8 cellular contexts compared by ENCODE assay signal in the genomic region with DNA sequence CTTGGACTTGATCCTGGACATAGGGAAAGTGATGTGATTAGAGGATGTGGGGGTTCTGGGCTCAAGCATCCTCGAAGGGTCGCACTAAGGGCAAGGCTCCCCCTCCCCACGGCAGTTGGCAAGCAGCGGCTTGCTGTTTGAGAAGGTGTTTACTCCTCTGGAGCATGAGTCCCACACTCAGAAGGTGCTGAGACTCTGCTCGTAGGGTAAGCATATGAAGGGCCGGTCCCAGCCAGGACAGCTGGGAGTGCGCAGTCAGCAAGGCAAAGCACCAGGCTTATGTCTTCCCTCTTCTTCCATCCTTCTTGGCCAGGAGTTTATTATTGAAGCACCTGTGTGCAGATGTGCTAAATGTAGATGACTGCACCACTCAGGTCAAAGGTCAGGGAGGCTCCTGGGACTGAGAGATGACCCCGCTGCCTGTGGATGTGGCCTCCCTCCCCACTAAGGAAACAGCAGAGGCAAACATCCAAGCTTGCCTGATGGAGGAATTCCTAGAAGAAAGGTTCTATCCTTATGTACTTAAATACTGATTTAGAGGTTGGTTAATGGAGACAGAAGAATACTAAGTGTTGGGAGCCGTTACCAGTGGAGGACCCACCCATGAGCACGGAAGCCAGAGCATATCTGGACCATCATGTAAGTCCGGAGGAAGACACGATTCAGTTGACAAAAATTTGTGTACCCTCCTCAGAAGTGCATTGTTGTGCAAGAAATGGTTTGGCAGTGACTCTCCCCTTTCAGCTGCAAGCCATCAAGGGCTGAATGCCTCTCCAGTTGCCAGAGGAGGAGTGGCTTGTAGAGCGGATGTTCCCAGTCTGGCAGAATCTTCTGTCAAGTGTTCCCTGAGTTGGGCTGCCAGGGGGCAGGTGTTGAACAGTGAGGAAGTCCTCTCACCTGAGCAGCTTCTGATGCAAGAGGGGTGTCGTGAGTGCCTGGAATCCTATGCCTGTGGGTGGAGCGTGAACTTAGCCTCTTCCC. TPM values are rescaled to one million over a fixed set of nuclear protein-coding genes. Genes with fewer than 3 reads are reported as not detected.
DNase-seq lines count a peak whose midpoint lies in the region; ATAC-seq and TF ChIP-seq lines count a peak whose summit lies in the region.

No MANE protein-coding gene starts in this region.

- peaks cover 26% of the 10 kb centered on the region for H3K4me1 Mint-ChIP-seq in activated T-cell treated with anti-CD3 and anti-CD28 coated beads, Interleukin-2, amount 50 U/mL, for 72 hours (ENCODE audit: low read depth)

- no peaks in the 10 kb centered on the region for H3K27me3 Mint-ChIP-seq in activated T-cell treated with anti-CD3 and anti-CD28 coated beads, Interleukin-2, amount 50 U/mL, for 72 hours (ENCODE audit: low read depth)

- no peaks in the 10 kb centered on the region for H3K36me3 ChIP-seq in adrenal gland (replicated peaks in 1 of 2)
- no peaks in the 10 kb centered on the region for H3K36me3 ChIP-seq in stomach

- TF ChIP-seq CTCF in adrenal gland (IDR thresholded peaks at IDR 0.05) (peak in 2 of 6 experiments; percentile 7 to 19), stomach (IDR thresholded peaks at IDR 0.05) (no peak)

- intact Hi-C loops in adrenal gland (cut with DNase I): no loop called here
- intact Hi-C loops in stomach (cut with DNase I; ENCODE audit: low total_unique reads): no loop called here

- H3K36me3 Mint-ChIP-seq in activated T-cell treated with anti-CD3 and anti-CD28 coated beads, Interleukin-2, amount 50 U/mL, for 72 hours (ENCODE audit: insufficient read depth in 2 of 2): no peaks in the 10 kb centered on the region

- DNase-seq in HT1080 (ENCODE audit: low read depth) (peak; percentile 68), adrenal gland (peak; percentile 59 to 90 (median 83)), iPS-NIHi7 (ENCODE audit: extremely low spot score) (peak; percentile 52), stomach (peak; percentile 38)
- DNase-seq in activated CD4-positive, alpha-beta T cell treated with anti-CD3 and anti-CD28 coated beads for 48 hours: no peak
- no peak for DNase-seq in activated naive CD4-positive, alpha-beta T cell treated with Interleukin-2 at 50 U/mL for 16 hours
- DNase-seq in activated T-cell treated with anti-CD3 and anti-CD28 coated beads, Interleukin-2, amount 50 U/mL, for 72 hours: no peak

- H3K9me3 ChIP-seq in adrenal gland (replicated peaks in 1 of 3) (no peaks in the 10 kb centered on the region), stomach (no peaks in the 10 kb centered on the region)

- no peak for TF ChIP-seq POLR2A in adrenal gland (IDR thresholded peaks at IDR 0.05)
- no peak for TF ChIP-seq POLR2A in stomach (IDR thresholded peaks at IDR 0.05)

- WGBS in adrenal gland, 4 donors: 58 to 63% (median 60%) methylated on average over 14 to 15 of the region's 15 CpGs
- 61 to 82% (median 73%) methylated on average over 15 of the region's 15 CpGs for WGBS in stomach, 5 donors

- no peak for ATAC-seq in GM19328 (IDR thresholded peaks at IDR 0.05; ENCODE audit: unreplicated experiment)
- ATAC-seq in activated T-cell treated with anti-CD3 and anti-CD28 coated beads, Interleukin-2, amount 50 U/mL, for 72 hours (replicated peaks in 1 of 2): no peak

- no peak overlapping the region for H3K27ac Mint-ChIP-seq in activated T-cell treated with anti-CD3 and anti-CD28 coated beads, Interleukin-2, amount 50 U/mL, for 72 hours

- peaks cover 15 to 33% of the 10 kb centered on the region in 2 donors for H3K4me1 ChIP-seq in adrenal gland (replicated peaks in 1 of 2)
- peaks cover 27 to 36% (median 32%) of the 10 kb centered on the region in 4 donors for H3K4me1 ChIP-seq in stomach

- H3K4me3 ChIP-seq in adrenal gland (no peak overlapping the region), stomach (no peak overlapping the region)

- H3K27me3 ChIP-seq in adrenal gland (no peaks in the 10 kb centered on the region), stomach (no peaks in the 10 kb centered on the region)

- H3K4me3 Mint-ChIP-seq in activated T-cell treated with anti-CD3 and anti-CD28 coated beads, Interleukin-2, amount 50 U/mL, for 72 hours: no peak overlapping the region

- TF ChIP-seq EP300 in stomach (IDR thresholded peaks at IDR 0.05): no peak

- H3K27ac ChIP-seq in adrenal gland (peak overlapping the region in 3 of 5 donors; percentile 48 to 82 (median 80)), stomach (peak overlapping the region; percentile 11 to 82 (median 71))

- H3K9me3 Mint-ChIP-seq in activated T-cell treated with anti-CD3 and anti-CD28 coated beads, Interleukin-2, amount 50 U/mL, for 72 hours: no peaks in the 10 kb centered on the region

RNA-seq across cellular contexts. Expression of a gene that starts 27.2 kb away (rescaled TPM):
- total RNA-seq in HT1080 (2014; rRNA removed; shearing (Covaris generic)): 81.7 and 83.0 TPM in 2 replicates
- polyA plus RNA-seq in HT1080 (2015; cell fraction: cytosol; rRNA removed): 56.4 and 59.0 TPM in 2 replicates
- polyA plus RNA-seq in HT1080 (2015; cell fraction: nucleus; rRNA removed): 11.1 and 11.6 TPM in 2 replicates
- total RNA-seq in adrenal gland (10 to 100 TPM; 14.1 to 34.3 (median 28.6) TPM), stomach (10 to 100 TPM in 3 of 5 donors, 1 to 10 TPM in 2; 2.0 to 44.3 (median 22.2) TPM)
- polyA plus RNA-seq in adrenal gland (10 to 100 TPM; 29.3 to 63.7 (median 31.1) TPM), stomach (10 to 100 TPM; 32.1 to 49.7 (median 40.9) TPM)
- 10 to 100 TPM; 24.6 to 25.8 TPM for total RNA-seq in activated T-cell treated with anti-CD3 and anti-CD28 coated beads, Interleukin-2, amount 50 U/mL, for 72 hours

Comparison
In these comparisons a context has a peak if more than half of its experiments do, and no peak if none do; other contexts are left out.
1. DNase-seq: peak in HT1080 (single experiment), adrenal gland (7 of 7), iPS-NIHi7 (single experiment) and stomach (single experiment); none in activated CD4-positive, alpha-beta T cell treated with anti-CD3 and anti-CD28 coated beads for 48 hours (single experiment), activated naive CD4-positive, alpha-beta T cell treated with Interleukin-2 at 50 U/mL for 16 hours (single experiment) and activated T-cell treated with anti-CD3 and anti-CD28 coated beads, Interleukin-2, amount 50 U/mL, for 72 hours (0 of 2).